Comparison of ENCODE assay signal across 1 cellular context in genomic region chr2:36487947-36488346, GRCh38.
TF ChIP-seq lines count a peak whose summit lies in the region.

No MANE protein-coding gene starts in this region.

TF ChIP-seq in HepG2, 621 proteins besides CTCF, POLR2A, EP300 and RAD21:
- TF ChIP-seq, protein P1, sequence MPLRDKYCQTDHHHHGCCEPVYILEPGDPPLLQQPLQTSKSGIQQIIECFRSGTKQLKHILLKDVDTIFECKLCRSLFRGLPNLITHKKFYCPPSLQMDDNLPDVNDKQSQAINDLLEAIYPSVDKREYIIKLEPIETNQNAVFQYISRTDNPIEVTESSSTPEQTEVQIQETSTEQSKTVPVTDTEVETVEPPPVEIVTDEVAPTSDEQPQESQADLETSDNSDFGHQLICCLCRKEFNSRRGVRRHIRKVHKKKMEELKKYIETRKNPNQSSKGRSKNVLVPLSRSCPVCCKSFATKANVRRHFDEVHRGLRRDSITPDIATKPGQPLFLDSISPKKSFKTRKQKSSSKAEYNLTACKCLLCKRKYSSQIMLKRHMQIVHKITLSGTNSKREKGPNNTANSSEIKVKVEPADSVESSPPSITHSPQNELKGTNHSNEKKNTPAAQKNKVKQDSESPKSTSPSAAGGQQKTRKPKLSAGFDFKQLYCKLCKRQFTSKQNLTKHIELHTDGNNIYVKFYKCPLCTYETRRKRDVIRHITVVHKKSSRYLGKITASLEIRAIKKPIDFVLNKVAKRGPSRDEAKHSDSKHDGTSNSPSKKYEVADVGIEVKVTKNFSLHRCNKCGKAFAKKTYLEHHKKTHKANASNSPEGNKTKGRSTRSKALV (CRISPR knock-in tag; IDR thresholded peaks at IDR 0.05), result no peak
- TF ChIP-seq SP5 (CRISPR knock-in tag; IDR thresholded peaks at IDR 0.05; ENCODE audit: borderline replicate concordance, low read depth) (no peak), ZNF549 (CRISPR knock-in tag; IDR thresholded peaks at IDR 0.05) (no peak)
- TF ChIP-seq, protein P2, sequence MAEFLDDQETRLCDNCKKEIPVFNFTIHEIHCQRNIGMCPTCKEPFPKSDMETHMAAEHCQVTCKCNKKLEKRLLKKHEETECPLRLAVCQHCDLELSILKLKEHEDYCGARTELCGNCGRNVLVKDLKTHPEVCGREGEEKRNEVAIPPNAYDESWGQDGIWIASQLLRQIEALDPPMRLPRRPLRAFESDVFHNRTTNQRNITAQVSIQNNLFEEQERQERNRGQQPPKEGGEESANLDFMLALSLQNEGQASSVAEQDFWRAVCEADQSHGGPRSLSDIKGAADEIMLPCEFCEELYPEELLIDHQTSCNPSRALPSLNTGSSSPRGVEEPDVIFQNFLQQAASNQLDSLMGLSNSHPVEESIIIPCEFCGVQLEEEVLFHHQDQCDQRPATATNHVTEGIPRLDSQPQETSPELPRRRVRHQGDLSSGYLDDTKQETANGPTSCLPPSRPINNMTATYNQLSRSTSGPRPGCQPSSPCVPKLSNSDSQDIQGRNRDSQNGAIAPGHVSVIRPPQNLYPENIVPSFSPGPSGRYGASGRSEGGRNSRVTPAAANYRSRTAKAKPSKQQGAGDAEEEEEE (CRISPR knock-in tag; IDR thresholded peaks at IDR 0.05; ENCODE audit: borderline replicate concordance), result no peak
